Comparison of ENCODE assay signal across 9 cellular contexts in genomic region chr22:50673231-50674126, GRCh38. TPM values are rescaled to one million over a fixed set of nuclear protein-coding genes. Genes with fewer than 3 reads are reported as not detected.
A peak's percentile ranks its signal among the peaks of the same experiment; 100 is the strongest.
DNase-seq lines count a peak whose midpoint lies in the region; ATAC-seq, FAIRE-seq and TF ChIP-seq lines count a peak whose summit lies in the region.
"Had no signal": no experiment of that assay in that cellular context is flagged by ENCODE, and none has a peak within 500 bp of the region (broad histone marks: within the 10 kb centered on the region; RNA-seq: fewer than 3 reads in every experiment).

No MANE protein-coding gene starts in this region.

- H3K27ac ChIP-seq in A549 (peak overlapping the region in 1 of 2 experiments; percentile 84; a peak in 3 of 6 replicates), coronary artery (peak overlapping the region in 1 of 2 donors; percentile 71)

- no peak for DNase-seq in A549 (ENCODE audit: low read depth in 1 of 2, low spot score in 1 of 2)
- peak; percentile 5 for DNase-seq in HEK293T (ENCODE audit: extremely low spot score)
- DNase-seq in coronary artery (ENCODE audit: low spot score), result peak; percentile 67
- DNase-seq in naive B cell, result peak; percentile 45
- no peak for DNase-seq in HK-2 (ENCODE audit: unreplicated experiment)
- DNase-seq in NCI-H2196 treated with DMSO at 0.1 percent for 48 hours (lab: John Stamatoyannopoulos, UW; ENCODE audit: unreplicated experiment), result no peak

- POLR2A ChIA-PET in A549 (lab: Yijun Ruan, JAX) (no interaction called here), HEK293T (lab: Yijun Ruan, JAX) (no interaction called here)

- peaks cover 0 to 12% of the 10 kb centered on the region in 2 donors for H3K36me3 Mint-ChIP-seq in naive B cell

- TF ChIP-seq POLR2A in A549 (IDR thresholded peaks at IDR 0.05; ENCODE audit: low read length), result no peak

- no peak for TF ChIP-seq CTCF in A549 (IDR thresholded peaks at IDR 0.05)
- TF ChIP-seq CTCF in coronary artery (IDR thresholded peaks at IDR 0.05), result no peak

- H3K27ac Mint-ChIP-seq in naive B cell, result peak overlapping the region in 4 of 6 donors; percentile 49 to 73 (median 65)

- peak overlapping the region; percentile 94 for H3K4me2 ChIP-seq in A549

- H3K4me3 ChIP-seq in A549 (peak overlapping the region; percentile 58), coronary artery (peak overlapping the region; percentile 60)

- CTCF ChIA-PET in A549 (lab: Yijun Ruan, JAX) (no interaction called here), HEK293T (lab: Yijun Ruan, JAX) (no interaction called here)

- TF ChIP-seq RAD21 in A549 (conservative IDR thresholded peaks at IDR 0.05 in 1 of 2, IDR thresholded peaks at IDR 0.05 in 1 of 2), result no peak

- no peak for TF ChIP-seq EP300 in A549 (IDR thresholded peaks at IDR 0.05)

- ATAC-seq in A549, result no peak
- ATAC-seq in naive B cell (ENCODE audit: low read depth in 2 of 2), result peak; percentile 50 to 52
- no peak for ATAC-seq in HG03378 (IDR thresholded peaks at IDR 0.05; ENCODE audit: unreplicated experiment)
- no peak for ATAC-seq in GM21717 (IDR thresholded peaks at IDR 0.05; ENCODE audit: unreplicated experiment)

- peaks cover 23 to 33% (median 31%) of the 10 kb centered on the region in 3 donors for H3K4me1 Mint-ChIP-seq in naive B cell

- peaks cover 0 to 3% (median 0%) of the 10 kb centered on the region in 7 donors for H3K9me3 Mint-ChIP-seq in naive B cell

- H3K9me3 ChIP-seq in A549, result no peaks in the 10 kb centered on the region

- WGBS in A549 (ENCODE audit: missing lambda C conversion rate), result 38% methylated on average over 11 of the region's 68 CpGs

- FAIRE-seq in A549 (lab: Jason Lieb, UNC), result no peak
- FAIRE-seq: islet of Langerhans had no signal

- peak overlapping the region; percentile 35 to 88 (median 74) for H3K4me3 Mint-ChIP-seq in naive B cell

- 0 out of 3 replicates have a peak, but pooled peaks cover 6% of the 10 kb centered on the region for H3K4me1 ChIP-seq in A549

- peaks cover 26 to 56% (median 50%) of the 10 kb centered on the region in 3 donors for H3K27me3 Mint-ChIP-seq in naive B cell

TF ChIP-seq in A549, 52 proteins besides CTCF, POLR2A, EP300 and RAD21:
- TF ChIP-seq ZFP36 (IDR thresholded peaks at IDR 0.05; ENCODE audit: borderline replicate concordance, partially characterized antibody), result no peak
- TF ChIP-seq PHF8 (IDR thresholded peaks at IDR 0.05; ENCODE audit: borderline replicate concordance, low read depth), result no peak
- TF ChIP-seq FOSL2 (IDR thresholded peaks at IDR 0.05), result no peak
- no peak for TF ChIP-seq FOSL2 (CRISPR knock-in tag; IDR thresholded peaks at IDR 0.05)
- TF ChIP-seq CEBPB (IDR thresholded peaks at IDR 0.05), result no peak
- no peak for TF ChIP-seq CBX8 (IDR thresholded peaks at IDR 0.05)
- no peak for TF ChIP-seq BCL3 (IDR thresholded peaks at IDR 0.05)
- TF ChIP-seq POLR2AphosphoS2 (conservative IDR thresholded peaks at IDR 0.05; ENCODE audit: low read length), result no peak
- no peak for TF ChIP-seq MAX (IDR thresholded peaks at IDR 0.05)
- TF ChIP-seq NPAS2 (CRISPR knock-in tag; IDR thresholded peaks at IDR 0.05; ENCODE audit: borderline replicate concordance), result no peak
- TF ChIP-seq TFCP2L1 (CRISPR knock-in tag; IDR thresholded peaks at IDR 0.05), result no peak
- no peak for TF ChIP-seq MAZ (IDR thresholded peaks at IDR 0.05; ENCODE audit: borderline replicate concordance, low read depth, low read length)
- no peak for TF ChIP-seq ESRRA (IDR thresholded peaks at IDR 0.05; ENCODE audit: borderline replicate concordance, low read length)
- TF ChIP-seq HEYL (CRISPR knock-in tag; IDR thresholded peaks at IDR 0.05), result no peak

TF ChIP-seq in HEK293T, 16 proteins besides CTCF, POLR2A, EP300 and RAD21:
- TF ChIP-seq L3MBTL2 (conservative IDR thresholded peaks at IDR 0.05), result no peak
- TF ChIP-seq FOXM1 (IDR thresholded peaks at IDR 0.05; ENCODE audit: borderline replicate concordance), result no peak
- TF ChIP-seq BHLHE40 (IDR thresholded peaks at IDR 0.05; ENCODE audit: borderline replicate concordance), result no peak
- TF ChIP-seq TARDBP (IDR thresholded peaks at IDR 0.05), result no peak
- TF ChIP-seq NFRKB (IDR thresholded peaks at IDR 0.05), result no peak
- TF ChIP-seq LEF1 (IDR thresholded peaks at IDR 0.05; ENCODE audit: borderline replicate concordance), result no peak
- no peak for TF ChIP-seq ZNF384 (IDR thresholded peaks at IDR 0.05)
- no peak for TF ChIP-seq HDGF (IDR thresholded peaks at IDR 0.05; ENCODE audit: borderline replicate concordance)
- TF ChIP-seq FOXK2 (IDR thresholded peaks at IDR 0.05), result no peak
- TF ChIP-seq SUZ12 (IDR thresholded peaks at IDR 0.05), result no peak
- TF ChIP-seq FOXA1 (IDR thresholded peaks at IDR 0.05), result no peak
- TF ChIP-seq ELF4 (IDR thresholded peaks at IDR 0.05), result no peak
- no peak for TF ChIP-seq PKNOX1 (IDR thresholded peaks at IDR 0.05)
- TF ChIP-seq SP1 (IDR thresholded peaks at IDR 0.05), result no peak
- TF ChIP-seq ARNT (IDR thresholded peaks at IDR 0.05), result no peak
- TF ChIP-seq CTBP1 (IDR thresholded peaks at IDR 0.05; ENCODE audit: borderline replicate concordance), result no peak

RNA-seq across cellular contexts. Expression of gene SHANK3, which starts 0.9 kb away (rescaled TPM):
- polyA plus RNA-seq in A549 (2011; rRNA removed) (0.52 and 0.53 TPM in 2 replicates), A549 (2017; fragmentation: RNase III; extraction: RNeasy Plus Mini Kit Qiagen cat#74134 plus additional on column Dnase treatment) (2.1 to 2.4 TPM (median 2.3 TPM) in 3 replicates), naive B cell (ENCODE audit: low read depth in 6 of 6) (not detected)
- polyA plus RNA-seq in A549 (2012; cell fraction: cytosol; rRNA removed), result 1.5 and 2.4 TPM in 2 replicates
- polyA plus RNA-seq in A549 (2012; cell fraction: nucleus; rRNA removed), result 5.4 and 7.4 TPM in 2 replicates
- 0.29 and 0.63 TPM in 2 replicates for polyA minus RNA-seq in A549 (2011; rRNA and poly(A)+ RNA removed)

RNA-seq across cellular contexts. Expression of gene ARSA, which starts 45.5 kb away (rescaled TPM):
- polyA plus RNA-seq in A549 (2011; rRNA removed), result 7.7 and 9.1 TPM in 2 replicates
- polyA plus RNA-seq in A549 (2012; cell fraction: cytosol; rRNA removed), result 10.3 and 15.6 TPM in 2 replicates
- polyA plus RNA-seq in A549 (2012; cell fraction: nucleus; rRNA removed), result 86.8 and 111 TPM in 2 replicates
- 15.9 to 22.5 TPM (median 19.5 TPM) in 3 replicates for polyA plus RNA-seq in A549 (2017; fragmentation: RNase III; extraction: RNeasy Plus Mini Kit Qiagen cat#74134 plus additional on column Dnase treatment)
- polyA minus RNA-seq in A549 (2011; rRNA and poly(A)+ RNA removed), result 4.3 and 6.0 TPM in 2 replicates
- polyA plus RNA-seq in naive B cell (ENCODE audit: low read depth in 6 of 6), result 10 to 100 TPM in 2 of 6 donors, 1 to 10 TPM in 4; 7.5 to 12.5 (median 8.8) TPM

Comparison
In these comparisons a context has a peak if more than half of its experiments do, and no peak if none do; other contexts are left out.
1. ATAC-seq: peak in naive B cell (2 of 2); none in A549 (0 of 2), HG03378 (single experiment) and GM21717 (single experiment).
2. DNase-seq: peak in HEK293T (single experiment), coronary artery (single experiment) and naive B cell (single experiment); none in A549 (0 of 2), HK-2 (single experiment) and NCI-H2196 treated with DMSO at 0.1 percent for 48 hours (single experiment).